In the genomic region with DNA sequence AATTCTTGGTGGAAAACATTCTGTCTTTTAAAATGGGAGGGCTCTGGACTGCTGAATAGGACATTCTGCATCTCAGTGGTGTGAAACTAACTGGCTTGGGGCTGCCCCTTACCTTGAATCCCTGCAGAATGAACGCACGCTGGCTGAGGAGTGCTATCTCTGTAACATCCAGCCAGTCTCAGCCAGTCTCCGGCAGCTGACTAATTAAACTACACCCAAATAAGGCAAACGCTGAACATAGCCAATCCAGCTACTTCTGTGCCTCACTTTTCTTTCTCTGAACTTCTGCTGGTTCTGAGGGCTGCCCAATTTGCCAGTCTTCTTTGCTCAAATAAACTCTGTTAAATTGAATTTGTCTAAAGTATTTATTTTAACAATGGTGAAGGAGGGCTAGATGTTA, we compare ENCODE assay signal across 13 cellular contexts.
"Had no signal": no experiment of that assay in that cellular context is flagged by ENCODE, and none has a peak within 500 bp of the region (broad histone marks: within the 10 kb centered on the region; RNA-seq: fewer than 3 reads in every experiment).

No MANE protein-coding gene starts in this region.

- ATAC-seq: lower lobe of right lung, sciatic nerve had no signal

- H3K27ac ChIP-seq: lower lobe of right lung, suprapubic skin, VCaP had no signal

- H3K9me3 ChIP-seq: lower lobe of right lung, suprapubic skin had no signal

- DNase-seq: activated CD4-positive, alpha-beta T cell treated with anti-CD3 and anti-CD28 coated beads for 4 hours; activated naive CD4-positive, alpha-beta T cell treated with anti-CD3 and anti-CD28 coated beads for 36 hours; erythroblast; hypothalamus; lower lobe of right lung; midbrain; naive B cell; stimulated activated CD4-positive, alpha-beta T cell treated with anti-CD3 and anti-CD28 coated beads, Interleukin-2, amount 100 ng/mL, for 24 hours; stimulated activated naive CD4-positive, alpha-beta T cell; T-helper 9 cell had no signal

- H3K36me3 ChIP-seq: lower lobe of right lung, suprapubic skin had no signal

- H3K4me1 ChIP-seq: lower lobe of right lung had no signal

- H3K4me3 ChIP-seq: lower lobe of right lung, suprapubic skin had no signal
